ENCODE assay signal across 22 cellular contexts in the genomic region with DNA sequence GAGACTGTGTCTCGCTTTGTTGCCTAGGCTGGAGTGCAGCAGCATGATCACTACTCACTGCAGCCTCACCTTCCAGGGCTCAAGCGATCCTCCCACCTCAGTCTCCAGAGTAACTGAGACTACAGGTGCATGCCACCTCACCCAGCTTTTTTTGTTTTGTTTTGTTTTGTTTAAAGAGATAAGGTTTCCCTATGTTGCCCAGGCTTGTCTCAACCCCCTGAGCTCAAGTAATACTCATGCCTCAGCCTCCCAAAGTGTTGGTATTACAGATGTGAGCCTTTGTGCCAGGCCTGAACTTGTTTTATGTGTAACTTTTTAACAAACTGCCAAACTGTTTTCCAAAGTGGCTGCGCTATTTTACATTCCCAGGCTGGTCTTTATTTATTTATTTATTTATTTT.
"Had no signal": no experiment of that assay in that cellular context is flagged by ENCODE, and none has a peak within 500 bp of the region (broad histone marks: within the 10 kb centered on the region; RNA-seq: fewer than 3 reads in every experiment).

No MANE protein-coding gene starts in this region.

- H2AFZ ChIP-seq: hepatocyte had no signal

- H3K9me3 ChIP-seq: colonic mucosa, esophagus squamous epithelium, ovary, psoas muscle, spleen, testis, tibial artery had no signal

- H3K79me2 ChIP-seq: hepatocyte had no signal

- H3K27ac ChIP-seq: colonic mucosa, esophagus squamous epithelium, hepatocyte, ovary, psoas muscle, skin epidermis, spleen, testis, tibial artery had no signal

- H3K36me3 ChIP-seq: colonic mucosa, esophagus squamous epithelium, ovary, spleen, tibial artery had no signal

- DNase-seq: colonic mucosa; effector CD8-positive, alpha-beta T cell; endodermal cell; esophagus squamous epithelium; head of caudate nucleus; kidney; natural killer cell; occipital lobe; ovary; posterior cingulate gyrus; psoas muscle; right cardiac atrium; spleen; stimulated activated CD4-positive, alpha-beta T cell treated with anti-CD3 and anti-CD28 coated beads, Interleukin-4, amount 100 ng/mL, for 4 hours; stimulated activated naive CD8-positive, alpha-beta T cell treated with anti-CD3 and anti-CD28 coated beads, Interleukin-15, Interleukin-2, amounts not matched to agents 100 U/mL and 50 U/mL, for 24 hours; substantia nigra; testis; tibial artery had no signal

- H3K4me1 ChIP-seq: colonic mucosa, esophagus squamous epithelium, psoas muscle, testis had no signal

- H3K4me2 ChIP-seq: hepatocyte had no signal

- H3K4me3 ChIP-seq: colonic mucosa, esophagus squamous epithelium, hepatocyte, lung, ovary, psoas muscle, skin epidermis, spleen, testis, tibial artery had no signal

- FAIRE-seq: frontal cortex, kidney had no signal

- H3K27me3 ChIP-seq: colonic mucosa, hepatocyte, ovary, testis, tibial artery had no signal
